Comparison of ENCODE assay signal across 23 cellular contexts in the genomic region with DNA sequence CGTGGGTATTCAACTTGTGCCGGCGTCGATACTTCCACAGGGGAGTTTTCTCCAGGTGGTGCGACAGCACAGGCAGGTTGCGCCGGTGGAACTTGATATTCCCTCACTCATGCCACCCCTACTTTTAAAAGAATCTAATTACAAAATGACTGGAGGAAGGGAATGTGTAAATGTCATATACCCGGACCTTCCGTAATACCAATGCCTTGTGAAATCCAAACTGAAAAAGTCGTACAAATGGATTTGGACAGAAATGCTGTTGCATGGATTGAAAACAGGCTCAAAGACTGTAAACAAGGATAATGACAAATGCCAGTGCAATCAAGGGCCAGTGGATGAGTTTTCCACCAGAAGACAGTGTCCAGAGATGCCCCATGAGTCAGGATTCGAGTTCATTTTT.
"Had no signal": no experiment of that assay in that cellular context is flagged by ENCODE, and none has a peak within 500 bp of the region (broad histone marks: within the 10 kb centered on the region; RNA-seq: fewer than 3 reads in every experiment).

No MANE protein-coding gene starts in this region.

- H3K9me3 ChIP-seq: stomach, suprapubic skin, testis, thoracic aorta, thyroid gland, tibial artery, tibial nerve, transverse colon, upper lobe of left lung, upper lobe of right lung, uterus, vagina had no signal

- H3K27me3 ChIP-seq: stomach, suprapubic skin, testis, thyroid gland, tibial artery, tibial nerve, transverse colon, upper lobe of left lung, upper lobe of right lung, uterus, vagina had no signal

- DNase-seq: stimulated activated CD4-positive, alpha-beta T cell treated with anti-CD3 and anti-CD28 coated beads, Interleukin-2, amount 100 ng/mL, for 48 hours; stimulated activated CD4-positive, alpha-beta T cell treated with anti-CD3 and anti-CD28 coated beads, Interleukin-4, amount 100 ng/mL, for 1 hour; stimulated activated CD4-positive, alpha-beta T cell treated with anti-CD3 and anti-CD28 coated beads, Interleukin-4, amount 100 ng/mL, for 24 hours; stimulated activated CD4-positive, alpha-beta T cell treated with anti-CD3 and anti-CD28 coated beads, Interleukin-4, amount 100 ng/mL, for 4 hours; stimulated activated CD8-positive, alpha-beta memory T cell treated with anti-CD3 and anti-CD28 coated beads, Interleukin-4, amount 100 ng/mL, for 48 hours; stimulated activated naive B cell treated with anti-CD40 and anti-IgM and Interleukin-4, amounts not matched to agents 10 μg/mL and 1 μg/mL and 100 μg/mL, for 72 hours; stimulated activated naive CD4-positive, alpha-beta T cell; stimulated activated naive CD4-positive, alpha-beta T cell treated with Interleukin-2 at 50 U/mL for 16 hours; stimulated activated naive CD8-positive, alpha-beta T cell treated with anti-CD3 and anti-CD28 coated beads, Interleukin-15, amount 100 ng/mL, for 72 hours; stimulated activated naive CD8-positive, alpha-beta T cell treated with anti-CD3 and anti-CD28 coated beads, Interleukin-15, Interleukin-2, amounts not matched to agents 100 U/mL and 50 U/mL, for 24 hours; stomach; substantia nigra; testis; thyroid gland; tibial artery; transverse colon; upper lobe of left lung; upper lobe of right lung; uterus had no signal

- H3K4me1 ChIP-seq: stomach, suprapubic skin, testis, thyroid gland, tibial artery, tibial nerve, transverse colon, upper lobe of left lung, upper lobe of right lung, uterus, vagina had no signal

- H3K4me3 ChIP-seq: stomach, suprapubic skin, testis, thoracic aorta, thyroid gland, tibial artery, tibial nerve, transverse colon, upper lobe of left lung, upper lobe of right lung, uterus, vagina had no signal

- H3K27ac ChIP-seq: stomach, suprapubic skin, testis, thoracic aorta, thyroid gland, tibial artery, tibial nerve, transverse colon, upper lobe of left lung, upper lobe of right lung, uterus, vagina had no signal

- H3K36me3 ChIP-seq: stomach, suprapubic skin, thoracic aorta, thyroid gland, tibial artery, tibial nerve, transverse colon, upper lobe of left lung, upper lobe of right lung, uterus, vagina had no signal
